In the genomic region with DNA sequence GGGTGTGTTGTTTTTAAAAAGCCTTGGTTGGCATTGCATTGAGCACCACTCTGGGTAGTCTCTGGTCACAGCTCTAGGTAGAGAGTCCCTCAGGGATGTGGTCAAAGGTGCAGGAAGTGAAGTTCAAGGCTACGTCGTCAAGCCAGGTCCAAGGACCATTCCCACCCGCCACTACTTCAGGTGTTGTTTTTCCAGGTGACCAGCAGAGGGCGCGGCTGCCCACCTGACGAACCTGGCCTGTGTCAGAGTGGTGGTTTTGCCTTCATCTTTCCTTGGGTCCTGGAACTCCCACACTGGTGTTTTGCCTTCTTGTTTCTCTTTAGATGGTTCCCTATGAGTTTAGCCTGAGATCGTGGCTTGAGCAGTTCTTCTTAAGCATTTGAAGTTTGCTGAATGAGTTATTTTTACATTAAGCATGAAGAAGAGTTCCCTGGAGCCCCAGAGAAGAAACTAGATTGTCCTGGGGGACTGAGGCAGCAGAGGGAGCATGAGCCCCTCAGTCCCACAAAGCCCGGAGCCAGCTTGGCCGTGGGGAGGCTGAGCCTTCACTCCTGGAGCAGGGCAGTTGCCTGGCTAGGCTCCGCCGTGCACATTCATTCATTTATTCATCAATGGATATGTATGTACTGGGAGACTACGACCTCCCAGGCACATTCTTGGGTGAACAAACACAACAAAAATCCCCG, we compare ENCODE assay signal across 9 cellular contexts. TPM values are rescaled to one million over a fixed set of nuclear protein-coding genes. Genes with fewer than 3 reads are reported as not detected.
DNase-seq lines count a peak whose midpoint lies in the region; ATAC-seq and TF ChIP-seq lines count a peak whose summit lies in the region.
"Had no signal": no experiment of that assay in that cellular context is flagged by ENCODE, and none has a peak within 500 bp of the region (broad histone marks: within the 10 kb centered on the region; RNA-seq: fewer than 3 reads in every experiment).

No MANE protein-coding gene starts in this region.

- TF ChIP-seq POLR2A in gastrocnemius medialis (IDR thresholded peaks at IDR 0.05) = no peak

- ATAC-seq in CD4-positive, alpha-beta T cell (ENCODE audit: poor library complexity) = no peak
- ATAC-seq in gastrocnemius medialis (no peak), GM19397 (IDR thresholded peaks at IDR 0.05; ENCODE audit: unreplicated experiment) (no peak)

- in situ Hi-C loops in gastrocnemius medialis (cut with MboI; ENCODE audit: low sequenced_read_pairs in 4 of 4) = no loop called here

- no peak overlapping the region for H3K4me3 Mint-ChIP-seq in CD4-positive, alpha-beta T cell
- no peak overlapping the region for H3K4me3 Mint-ChIP-seq in activated CD4-positive, alpha-beta memory T cell treated with anti-CD3 and anti-CD28 coated beads, Interleukin-2, amount 10 ng/mL, durations not matched to agents 7 days and 5 days

- peaks cover 5% of the 10 kb centered on the region for H3K4me1 Mint-ChIP-seq in CD4-positive, alpha-beta T cell (ENCODE audit: low read depth)
- H3K4me1 Mint-ChIP-seq in activated CD4-positive, alpha-beta memory T cell treated with anti-CD3 and anti-CD28 coated beads, Interleukin-2, amount 10 ng/mL, durations not matched to agents 7 days and 5 days = no peaks in the 10 kb centered on the region

- H3K27me3 ChIP-seq in CD4-positive, alpha-beta T cell (ENCODE audit: control insufficient read depth, insufficient read depth, low read length) = peaks cover 37% of the 10 kb centered on the region
- peaks cover 10 to 26% (median 15%) of the 10 kb centered on the region in 3 donors for H3K27me3 ChIP-seq in gastrocnemius medialis

- no peak overlapping the region for H3K27ac Mint-ChIP-seq in CD4-positive, alpha-beta T cell
- no peak overlapping the region for H3K27ac Mint-ChIP-seq in activated CD4-positive, alpha-beta memory T cell treated with anti-CD3 and anti-CD28 coated beads, Interleukin-2, amount 10 ng/mL, durations not matched to agents 7 days and 5 days

- intact Hi-C loops in CD4-positive, alpha-beta T cell (cut with DNase I, micrococcal nuclease) = no loop called here
- intact Hi-C loops in head of caudate nucleus (cut with DNase I) (loop anchor here (2.0 kb wide), 1 partner anchor 152 kb away; no protein-coding TSS in a partner anchor), gastrocnemius medialis (cut with DNase I; ENCODE audit: low total_unique reads) (no loop called here)

- no peaks in the 10 kb centered on the region for H3K9me3 ChIP-seq in CD4-positive, alpha-beta T cell (ENCODE audit: control insufficient read depth, low read length)
- no peaks in the 10 kb centered on the region for H3K9me3 ChIP-seq in gastrocnemius medialis
- H3K9me3 ChIP-seq: SJSA1 had no signal

- DNase-seq in CD4-positive, alpha-beta T cell = peak in 2 of 10 experiments; percentile 2 to 14
- peak; percentile 86 for DNase-seq in GM20000 (ENCODE audit: low spot score)
- DNase-seq in NCI-H2107 (lab: John Stamatoyannopoulos, UW) = peak; percentile 16
- peak; percentile 34 for DNase-seq in activated CD4-positive, alpha-beta memory T cell treated with anti-CD3 and anti-CD28 coated beads, Interleukin-2, amount 10 ng/mL, durations not matched to agents 7 days and 5 days
- peak; percentile 38 to 93 (median 77) for DNase-seq in head of caudate nucleus
- DNase-seq in gastrocnemius medialis = no peak
- DNase-seq in KG1 (lab: John Stamatoyannopoulos, UW) = no peak

- TF ChIP-seq CTCF in CD4-positive, alpha-beta T cell (IDR thresholded peaks at IDR 0.05) = peak; percentile 73
- TF ChIP-seq CTCF in GM20000 (IDR thresholded peaks at IDR 0.05; ENCODE audit: extremely low read depth, missing control alignments) = peak; percentile 89
- peak in 4 of 5 experiments; percentile 11 to 49 (median 37) for TF ChIP-seq CTCF in gastrocnemius medialis (IDR thresholded peaks at IDR 0.05 in 4 of 5, conservative IDR thresholded peaks at IDR 0.05 in 1 of 5)

- CTCF ChIA-PET in CD4-positive, alpha-beta T cell (lab: Charles Lee) = no interaction called here
- CTCF ChIA-PET in activated CD4-positive, alpha-beta memory T cell treated with anti-CD3 and anti-CD28 coated beads, Interleukin-2, amount 10 ng/mL, durations not matched to agents 7 days and 5 days (lab: Charles Lee) = interaction anchor here (0.6 to 1.7 kb wide), 7 partner anchors 14 to 150 kb away, joined by 3 to 5 read pairs (median 3); no protein-coding TSS in a partner anchor

- H3K36me3 Mint-ChIP-seq in CD4-positive, alpha-beta T cell (ENCODE audit: low read depth) = no peaks in the 10 kb centered on the region
- no peaks in the 10 kb centered on the region for H3K36me3 Mint-ChIP-seq in activated CD4-positive, alpha-beta memory T cell treated with anti-CD3 and anti-CD28 coated beads, Interleukin-2, amount 10 ng/mL, durations not matched to agents 7 days and 5 days (ENCODE audit: low read depth)

- H3K9me3 Mint-ChIP-seq in CD4-positive, alpha-beta T cell = no peaks in the 10 kb centered on the region
- no peaks in the 10 kb centered on the region for H3K9me3 Mint-ChIP-seq in activated CD4-positive, alpha-beta memory T cell treated with anti-CD3 and anti-CD28 coated beads, Interleukin-2, amount 10 ng/mL, durations not matched to agents 7 days and 5 days

- peaks cover 80% of the 10 kb centered on the region for H3K27me3 Mint-ChIP-seq in CD4-positive, alpha-beta T cell
- H3K27me3 Mint-ChIP-seq in activated CD4-positive, alpha-beta memory T cell treated with anti-CD3 and anti-CD28 coated beads, Interleukin-2, amount 10 ng/mL, durations not matched to agents 7 days and 5 days = peaks cover 46% of the 10 kb centered on the region

- H3K27ac ChIP-seq in CD4-positive, alpha-beta T cell (ENCODE audit: low read depth, low read length) = no peak overlapping the region
- no peak overlapping the region for H3K27ac ChIP-seq in gastrocnemius medialis
- H3K27ac ChIP-seq: SJSA1 had no signal

- no peaks in the 10 kb centered on the region for H3K36me3 ChIP-seq in gastrocnemius medialis
- H3K36me3 ChIP-seq: SJSA1 had no signal

- POLR2A ChIA-PET in CD4-positive, alpha-beta T cell (lab: Charles Lee) = no interaction called here
- POLR2A ChIA-PET in activated CD4-positive, alpha-beta memory T cell treated with anti-CD3 and anti-CD28 coated beads, Interleukin-2, amount 10 ng/mL, durations not matched to agents 7 days and 5 days (lab: Charles Lee) = interaction anchor here (1.2 kb wide), 1 partner anchor 16 kb away, joined by 4 read pairs; no protein-coding TSS in a partner anchor

- H3K4me1 ChIP-seq in gastrocnemius medialis = no peaks in the 10 kb centered on the region
- H3K4me1 ChIP-seq: SJSA1 had no signal

- no peak overlapping the region for H3K4me3 ChIP-seq in gastrocnemius medialis
- H3K4me3 ChIP-seq: SJSA1 had no signal

RNA-seq across cellular contexts. Expression of gene PHACTR3, which starts 5.6 kb away (rescaled TPM):
- not detected for total RNA-seq in CD4-positive, alpha-beta T cell
- total RNA-seq in activated CD4-positive, alpha-beta memory T cell treated with anti-CD3 and anti-CD28 coated beads, Interleukin-2, amount 10 ng/mL, durations not matched to agents 7 days and 5 days = not detected
- total RNA-seq in gastrocnemius medialis = 1 to 10 TPM in 1 of 4 donors, under 1 TPM in 2, not detected in 1; 0.24 to 1.1 (median 0.59) TPM
- total RNA-seq: SJSA1 had no signal

Comparison
In these comparisons a context has a peak if more than half of its experiments do, and no peak if none do; other contexts are left out.
1. DNase-seq: peak in GM20000 (single experiment), NCI-H2107 (single experiment), activated CD4-positive, alpha-beta memory T cell treated with anti-CD3 and anti-CD28 coated beads, Interleukin-2, amount 10 ng/mL, durations not matched to agents 7 days and 5 days (single experiment) and head of caudate nucleus (42 of 42); none in gastrocnemius medialis (0 of 2) and KG1 (single experiment).
2. CTCF ChIP-seq: peak in every context shown above with its lines; median percentile 89 in GM20000; 73 in CD4-positive, alpha-beta T cell; 37 in gastrocnemius medialis.